7 cellular contexts compared by ENCODE assay signal in genomic region chr21:22927469-22927868, GRCh38.
"Had no signal": no experiment of that assay in that cellular context is flagged by ENCODE, and none has a peak within 500 bp of the region (broad histone marks: within the 10 kb centered on the region; RNA-seq: fewer than 3 reads in every experiment).

No MANE protein-coding gene starts in this region.

- H3K4me3 Mint-ChIP-seq: GM23338, H9 had no signal

- ATAC-seq: GM23338 had no signal

- H3K27ac Mint-ChIP-seq: GM23338, H9 had no signal

- H3K4me2 ChIP-seq: GM23338 had no signal

- FAIRE-seq: H1, H54, HTR-8/SVneo had no signal

- H3K4me1 Mint-ChIP-seq: GM23338, H9 had no signal

- H2AFZ ChIP-seq: GM23338 had no signal

- DNase-seq: H9, HCEC 1CT, KBM-7 had no signal

- H3K9me3 Mint-ChIP-seq: GM23338, H9 had no signal

- H3K4me3 ChIP-seq: GM23338 had no signal
